Comparison of ENCODE assay signal across 11 cellular contexts in the genomic region with DNA sequence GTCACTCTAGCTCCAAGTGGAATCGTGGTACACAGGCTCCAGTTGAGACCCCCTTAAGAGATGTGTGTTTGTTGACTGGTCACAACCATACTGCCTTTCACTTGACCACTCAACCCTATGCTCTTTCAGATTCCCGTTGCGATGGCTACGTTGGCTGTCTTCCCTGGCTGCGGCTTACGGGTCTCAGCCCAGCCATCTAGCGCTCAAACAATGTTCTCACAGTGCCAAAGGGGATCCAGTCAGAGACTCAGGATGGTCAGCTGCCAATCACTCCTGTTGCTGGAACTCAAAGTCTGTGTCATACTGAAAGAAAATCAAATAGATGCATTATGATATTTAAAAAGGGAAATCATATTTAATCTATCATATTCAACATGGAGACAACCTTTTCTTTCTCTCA.
A peak's percentile ranks its signal among the peaks of the same experiment; 100 is the strongest.
DNase-seq lines count a peak whose midpoint lies in the region; ATAC-seq and TF ChIP-seq lines count a peak whose summit lies in the region.
"Had no signal": no experiment of that assay in that cellular context is flagged by ENCODE, and none has a peak within 500 bp of the region (broad histone marks: within the 10 kb centered on the region; RNA-seq: fewer than 3 reads in every experiment).

No MANE protein-coding gene starts in this region.

- H3K36me3 Mint-ChIP-seq in activated T-cell treated with anti-CD3 and anti-CD28 coated beads, Interleukin-2, amount 50 U/mL, for 72 hours (ENCODE audit: insufficient read depth in 2 of 2): peaks cover 0 to 18% of the 10 kb centered on the region in 2 donors

- in situ Hi-C loops in SK-MEL-5 (cut with HindIII; ENCODE audit: low pct_unique_long_range_greater_than_20kb, low sequenced_read_pairs): no loop called here

- ATAC-seq in left cardiac atrium: peak; percentile 79
- no peak for ATAC-seq in GM18517 (IDR thresholded peaks at IDR 0.05; ENCODE audit: unreplicated experiment)
- no peak for ATAC-seq in activated T-cell treated with anti-CD3 and anti-CD28 coated beads, Interleukin-2, amount 50 U/mL, for 72 hours (replicated peaks in 1 of 2)
- ATAC-seq: left lung; naive thymus-derived CD4-positive, alpha-beta T cell had no signal

- no peak for TF ChIP-seq CTCF in GM10248 (IDR thresholded peaks at IDR 0.05; ENCODE audit: control extremely low read depth, extremely low read depth, low read depth, missing control alignments)
- no peak for TF ChIP-seq CTCF in GM10266 (IDR thresholded peaks at IDR 0.05; ENCODE audit: control insufficient read depth, insufficient read depth, low read depth, missing control alignments)

- intact Hi-C loops in left cardiac atrium (cut with DNase I) (no loop called here), posterior cingulate gyrus (cut with DNase I) (no loop called here)

- no peaks in the 10 kb centered on the region for H3K9me3 Mint-ChIP-seq in activated T-cell treated with anti-CD3 and anti-CD28 coated beads, Interleukin-2, amount 50 U/mL, for 72 hours
- H3K9me3 Mint-ChIP-seq: naive thymus-derived CD4-positive, alpha-beta T cell had no signal

- H3K4me1 Mint-ChIP-seq in activated T-cell treated with anti-CD3 and anti-CD28 coated beads, Interleukin-2, amount 50 U/mL, for 72 hours (ENCODE audit: low read depth): peaks cover 25% of the 10 kb centered on the region

- POLR2A ChIA-PET in GM10248 (lab: Yijun Ruan, JAX): no interaction called here

- CTCF ChIA-PET in GM10248 (lab: Yijun Ruan, JAX): interaction anchor here (0.6 to 2.5 kb wide), 5 partner anchors 14 to 380 kb away, joined by 3 to 7 read pairs (median 3); no protein-coding TSS in a partner anchor

- no peak overlapping the region for H3K27ac Mint-ChIP-seq in activated T-cell treated with anti-CD3 and anti-CD28 coated beads, Interleukin-2, amount 50 U/mL, for 72 hours

- no peaks in the 10 kb centered on the region for H3K27me3 Mint-ChIP-seq in activated T-cell treated with anti-CD3 and anti-CD28 coated beads, Interleukin-2, amount 50 U/mL, for 72 hours (ENCODE audit: low read depth)
- H3K27me3 Mint-ChIP-seq: naive thymus-derived CD4-positive, alpha-beta T cell had no signal

- no peak overlapping the region for H3K4me3 Mint-ChIP-seq in activated T-cell treated with anti-CD3 and anti-CD28 coated beads, Interleukin-2, amount 50 U/mL, for 72 hours
- H3K4me3 Mint-ChIP-seq: naive thymus-derived CD4-positive, alpha-beta T cell had no signal

- DNase-seq in C1 segment of cervical spinal cord (lab: John Stamatoyannopoulos, UW): peak in 11 of 14 donors; percentile 18 to 80 (median 56)
- DNase-seq in SK-MEL-5 (ENCODE audit: low read depth, low spot score): peak; percentile 88
- peak; percentile 48 for DNase-seq in left cardiac atrium
- peak in 7 of 10 donors; percentile 37 to 90 (median 54) for DNase-seq in posterior cingulate gyrus
- DNase-seq in GM10248 (ENCODE audit: extremely low spot score): no peak
- no peak for DNase-seq in GM10266 (ENCODE audit: extremely low spot score)
- no peak for DNase-seq in activated T-cell treated with anti-CD3 and anti-CD28 coated beads, Interleukin-2, amount 50 U/mL, for 72 hours
- DNase-seq: left lung; naive thymus-derived CD4-positive, alpha-beta T cell; NCI-H1694 treated with DMSO at 0.1 percent for 48 hours had no signal

Comparison
In these comparisons a context has a peak if more than half of its experiments do, and no peak if none do; other contexts are left out.
1. DNase-seq: peak in C1 segment of cervical spinal cord (11 of 14), SK-MEL-5 (single experiment), left cardiac atrium (single experiment) and posterior cingulate gyrus (7 of 10); none in GM10248 (single experiment), GM10266 (single experiment) and activated T-cell treated with anti-CD3 and anti-CD28 coated beads, Interleukin-2, amount 50 U/mL, for 72 hours (0 of 2).
2. ATAC-seq: peak in left cardiac atrium (2 of 2); none in GM18517 (single experiment) and activated T-cell treated with anti-CD3 and anti-CD28 coated beads, Interleukin-2, amount 50 U/mL, for 72 hours (0 of 2).